In genomic region chr2:27356382-27357181, GRCh38 we compare ENCODE assay signal across 8 cellular contexts. TPM values are rescaled to one million over a fixed set of nuclear protein-coding genes. Genes with fewer than 3 reads are reported as not detected.
DNase-seq lines count a peak whose midpoint lies in the region; ATAC-seq and TF ChIP-seq lines count a peak whose summit lies in the region.

Gene GTF3C2 (minus strand): TSS chr2:27356764. CDS start chr2:27343554, 13,210 bp downstream.

- no peak within 1 kb of the TSS for H3K23ac ChIP-seq in H9 (ENCODE audit: insufficient read length, low read depth, low read length)

- H3K18ac ChIP-seq in H9 (ENCODE audit: insufficient read length, low read depth, low read length), result peak within 1 kb of the TSS; percentile 97

- H3K27me3 Mint-ChIP-seq in H9 (ENCODE audit: low read depth) (no peaks in the 10 kb centered on the region), nephron progenitor cell (ENCODE audit: low read depth, poor library complexity) (peaks cover 5% of the 10 kb centered on the region)
- H3K27me3 Mint-ChIP-seq in stimulated activated naive CD8-positive, alpha-beta T cell treated with anti-CD3 and anti-CD28 coated beads, Interleukin-15, amount 100 ng/mL, for 72 hours, result no peaks in the 10 kb centered on the region

- H3K4me3 Mint-ChIP-seq in H9, result peak within 1 kb of the TSS; percentile 97 to 100
- H3K4me3 Mint-ChIP-seq in nephron progenitor cell, result peak within 1 kb of the TSS; percentile 96
- H3K4me3 Mint-ChIP-seq in stimulated activated naive CD8-positive, alpha-beta T cell treated with anti-CD3 and anti-CD28 coated beads, Interleukin-15, amount 100 ng/mL, for 72 hours, result peak within 1 kb of the TSS; percentile 94 to 99

- peak within 1 kb of the TSS; percentile 78 for H4K8ac ChIP-seq in H9 (replicated peaks; ENCODE audit: insufficient read length, low read depth, low read length)

- H3K36me3 Mint-ChIP-seq in H9 (ENCODE audit: insufficient read depth in 1 of 3, low read depth in 3 of 3) (peaks cover 17 to 27% (median 17%) of the 10 kb centered on the region in 3 experiments), nephron progenitor cell (ENCODE audit: low read depth) (peaks cover 31% of the 10 kb centered on the region)

- no CpG with 5 or more reads among the region's 67 CpGs for WGBS in H9 (ENCODE audit: extremely low coverage, insufficient read length, low lambda C conversion rate)

- H3K79me2 ChIP-seq in H9 (ENCODE audit: insufficient read depth, low read length), result peaks cover 26% of the 10 kb centered on the region; the same call in 1 of the 2 replicates

- no peak within 1 kb of the TSS for H2AK5ac ChIP-seq in H9 (ENCODE audit: insufficient read length, low read length)

- peak within 1 kb of the TSS; percentile 95 for H3K9ac ChIP-seq in H9 (ENCODE audit: extremely low read depth, insufficient read length, low read length)

- ATAC-seq in stimulated activated naive CD8-positive, alpha-beta T cell treated with anti-CD3 and anti-CD28 coated beads, Interleukin-15, amount 100 ng/mL, for 72 hours, result peak; percentile 89

- peaks cover 13% of the 10 kb centered on the region for H3K36me3 ChIP-seq in MG63

- no peak within 1 kb of the TSS for H2AFZ ChIP-seq in H9 (ENCODE audit: low read length)

- H4K20me1 ChIP-seq in H9 (ENCODE audit: control insufficient read depth, insufficient read depth, insufficient read length), result no peaks in the 10 kb centered on the region

- no peaks in the 10 kb centered on the region for H3K23me2 ChIP-seq in H9 (ENCODE audit: insufficient read length, low read depth, low read length, poor library complexity, severe bottlenecking)

- peaks cover 4% of the 10 kb centered on the region for H3K79me1 ChIP-seq in H9 (ENCODE audit: insufficient read depth, low read depth, low read length, poor library complexity, severe bottlenecking)

- peaks cover 12 to 16% of the 10 kb centered on the region in 2 experiments for H3K9me3 Mint-ChIP-seq in H9
- H3K9me3 Mint-ChIP-seq in nephron progenitor cell, result peaks cover 22% of the 10 kb centered on the region
- no peaks in the 10 kb centered on the region for H3K9me3 Mint-ChIP-seq in stimulated activated naive CD8-positive, alpha-beta T cell treated with anti-CD3 and anti-CD28 coated beads, Interleukin-15, amount 100 ng/mL, for 72 hours

- no peak within 1 kb of the TSS for H3T11ph ChIP-seq in H9 (ENCODE audit: low read length)

- peak within 1 kb of the TSS; percentile 98 for H3K14ac ChIP-seq in H9 (ENCODE audit: insufficient read depth, low read length)

- H3K4me1 Mint-ChIP-seq in H9 (peaks cover 16 to 43% of the 10 kb centered on the region in 2 experiments), nephron progenitor cell (peaks cover 58% of the 10 kb centered on the region)
- peaks cover 50% of the 10 kb centered on the region for H3K4me1 Mint-ChIP-seq in stimulated activated naive CD8-positive, alpha-beta T cell treated with anti-CD3 and anti-CD28 coated beads, Interleukin-15, amount 100 ng/mL, for 72 hours

- no peak within 1 kb of the TSS for H2BK20ac ChIP-seq in H9 (ENCODE audit: low read depth, low read length, poor library complexity, severe bottlenecking)

- H3K4me3 ChIP-seq in MG63, result peak within 1 kb of the TSS; percentile 75
- H3K4me3 ChIP-seq in fibroblast of the aortic adventitia (ENCODE audit: low read depth, low read length), result peak within 1 kb of the TSS; percentile 97

- DNase-seq in ELR (ENCODE audit: low read depth) (peak; percentile 98), H9 (peak; percentile 96), MG63 (peak; percentile 95), SHP77 treated with DMSO at 0.1 percent for 48 hours (lab: John Stamatoyannopoulos, UW) (peak; percentile 93), fibroblast of the aortic adventitia (ENCODE audit: low read depth) (peak; percentile 98), nephron progenitor cell (peak; percentile 90)
- peak; percentile 97 for DNase-seq in activated effector memory CD4-positive, alpha-beta T cell treated with anti-CD3 and anti-CD28 coated beads, Interleukin-2, amount 50 U/mL, for 16 hours
- DNase-seq in stimulated activated naive CD8-positive, alpha-beta T cell treated with anti-CD3 and anti-CD28 coated beads, Interleukin-15, amount 100 ng/mL, for 72 hours, result peak; percentile 89 to 92

- H2BK120ac ChIP-seq in H9 (ENCODE audit: low read depth, low read length, poor library complexity, severe bottlenecking), result peak within 1 kb of the TSS; percentile 83

- peak within 1 kb of the TSS; percentile 84 for H3K56ac ChIP-seq in H9 (ENCODE audit: insufficient read length, low read depth, low read length)

- H3K9me3 ChIP-seq in H9 (ENCODE audit: control insufficient read depth, low read depth, low read length) (no peaks in the 10 kb centered on the region), MG63 (no peaks in the 10 kb centered on the region)

- peak within 1 kb of the TSS; percentile 73 for H2BK5ac ChIP-seq in H9 (ENCODE audit: insufficient read length, low read length)

- TF ChIP-seq CTCF in H9 (conservative IDR thresholded peaks at IDR 0.05) (no peak), fibroblast of the aortic adventitia (IDR thresholded peaks at IDR 0.05; ENCODE audit: insufficient read depth, low read length) (no peak), nephron progenitor cell (IDR thresholded peaks at IDR 0.05) (no peak)

- peak within 1 kb of the TSS; percentile 91 for H3K27ac ChIP-seq in H9 (ENCODE audit: insufficient read length, low read depth, low read length)

- peaks cover 2% of the 10 kb centered on the region; the same call in 1 of the 2 replicates for H3K4me1 ChIP-seq in H9 (ENCODE audit: insufficient read depth, low read length)

- H3K27ac Mint-ChIP-seq in H9 (peak within 1 kb of the TSS; percentile 100), nephron progenitor cell (peak within 1 kb of the TSS; percentile 100)
- H3K27ac Mint-ChIP-seq in stimulated activated naive CD8-positive, alpha-beta T cell treated with anti-CD3 and anti-CD28 coated beads, Interleukin-15, amount 100 ng/mL, for 72 hours, result peak within 1 kb of the TSS; percentile 99 to 100

- no peak within 1 kb of the TSS; the same call in 1 of the 2 replicates for H2BK15ac ChIP-seq in H9 (ENCODE audit: low read depth, low read length)

- peak within 1 kb of the TSS; percentile 81 for H3K4me2 ChIP-seq in H9 (ENCODE audit: insufficient read depth, insufficient read length, low read length)

- H2BK12ac ChIP-seq in H9 (ENCODE audit: insufficient read length, low read depth, low read length), result no peak within 1 kb of the TSS

- H4K91ac ChIP-seq in H9 (ENCODE audit: insufficient read length, low read depth, low read length), result no peak within 1 kb of the TSS

- H4K5ac ChIP-seq in H9 (ENCODE audit: insufficient read length, low read depth, low read length), result peak within 1 kb of the TSS; percentile 85

- H3K27me3 ChIP-seq in H9 (ENCODE audit: insufficient read depth, low read length) (no peaks in the 10 kb centered on the region), MG63 (no peaks in the 10 kb centered on the region)

- peak within 1 kb of the TSS; percentile 56; the same call in 1 of the 2 replicates for H3K4ac ChIP-seq in H9 (ENCODE audit: low read depth, low read length)

RNA-seq across cellular contexts. Expression of gene GTF3C2, which starts in this region (rescaled TPM):
- total RNA-seq in H9 (2021) (109 TPM in 2 replicates), fibroblast of the aortic adventitia (ENCODE audit: low replicate concordance) (27.2 and 33.4 TPM in 2 replicates)
- total RNA-seq in MG63 (2014; rRNA removed; shearing (Covaris generic); ENCODE audit: low replicate concordance), result 53.5 and 56.5 TPM in 2 replicates

Comparison
In these comparisons a context has a peak if more than half of its experiments do, and no peak if none do; other contexts are left out.
1. Peak in every context shown above with its lines: DNase-seq, ATAC-seq, H3K4me3 ChIP-seq and H3K27ac ChIP-seq.